Comparison of ENCODE assay signal across 8 cellular contexts in genomic region chr9:75265525-75265972, GRCh38.
DNase-seq lines count a peak whose midpoint lies in the region; ATAC-seq and TF ChIP-seq lines count a peak whose summit lies in the region.

No MANE protein-coding gene starts in this region.

- H3K27ac ChIP-seq in dorsolateral prefrontal cortex = no peak overlapping the region

- H3K4me3 ChIP-seq in WI38 (ENCODE audit: low read depth, low read length) (no peak overlapping the region), dorsolateral prefrontal cortex (no peak overlapping the region)

- no peaks in the 10 kb centered on the region for H3K9me3 Mint-ChIP-seq in HFFc6
- H3K9me3 Mint-ChIP-seq in memory B cell = no peaks in the 10 kb centered on the region

- TF ChIP-seq CTCF in HFFc6 (IDR thresholded peaks at IDR 0.05) (peak; percentile 95), WI38 (IDR thresholded peaks at IDR 0.05; ENCODE audit: low read depth, low read length) (peak; percentile 69), dorsolateral prefrontal cortex (IDR thresholded peaks at IDR 0.05 in 54 of 56, conservative IDR thresholded peaks at IDR 0.05 in 2 of 56; ENCODE audit: low read depth in 1 of 56, partially characterized antibody in 56 of 56) (peak; percentile 82 to 97 (median 90))

- no peak overlapping the region for H3K4me3 Mint-ChIP-seq in HFFc6
- no peak overlapping the region for H3K4me3 Mint-ChIP-seq in memory B cell

- ATAC-seq in memory B cell (ENCODE audit: low read depth) = no peak

- H3K27me3 ChIP-seq in dorsolateral prefrontal cortex = peaks cover 0 to 3% (median 0%) of the 10 kb centered on the region in 45 donors

- H3K27me3 Mint-ChIP-seq in HFFc6 (ENCODE audit: insufficient read depth) (peaks cover 10% of the 10 kb centered on the region), memory B cell (no peaks in the 10 kb centered on the region)

- intact Hi-C loops in dorsolateral prefrontal cortex (cut with DNase I) = loop anchor here in 1 of 2 donors (10.0 kb wide), 1 partner anchor 599 kb away; no protein-coding TSS in a partner anchor

- DNase-seq in activated gamma-delta T cell treated with Interleukin-2 at 50 U/mL for 16 hours (peak; percentile 42), activated gamma-delta T cell (lab: John Stamatoyannopoulos, UW) (no peak), HFFc6 (peak; percentile 32), NCI-H1092 (lab: John Stamatoyannopoulos, UW) (peak; percentile 3), dorsolateral prefrontal cortex (peak in 3 of 10 donors; percentile 32 to 61 (median 53)), memory B cell (ENCODE audit: low spot score in 2 of 2) (peak; percentile 13 to 15)
- DNase-seq in stimulated activated naive CD4-positive, alpha-beta T cell (lab: John Stamatoyannopoulos, UW) = peak in 5 of 6 experiments; percentile 19 to 58 (median 26)

- no peak overlapping the region for H3K27ac Mint-ChIP-seq in HFFc6
- H3K27ac Mint-ChIP-seq in memory B cell = no peak overlapping the region

- H3K36me3 Mint-ChIP-seq in HFFc6 (ENCODE audit: low read depth) (no peaks in the 10 kb centered on the region), memory B cell (peaks cover 9% of the 10 kb centered on the region)

- H3K4me1 Mint-ChIP-seq in HFFc6 (ENCODE audit: low read depth) = 0 out of 2 replicates have a peak, but pooled peaks cover 4% of the 10 kb centered on the region
- no peaks in the 10 kb centered on the region for H3K4me1 Mint-ChIP-seq in memory B cell
